In the genomic region with DNA sequence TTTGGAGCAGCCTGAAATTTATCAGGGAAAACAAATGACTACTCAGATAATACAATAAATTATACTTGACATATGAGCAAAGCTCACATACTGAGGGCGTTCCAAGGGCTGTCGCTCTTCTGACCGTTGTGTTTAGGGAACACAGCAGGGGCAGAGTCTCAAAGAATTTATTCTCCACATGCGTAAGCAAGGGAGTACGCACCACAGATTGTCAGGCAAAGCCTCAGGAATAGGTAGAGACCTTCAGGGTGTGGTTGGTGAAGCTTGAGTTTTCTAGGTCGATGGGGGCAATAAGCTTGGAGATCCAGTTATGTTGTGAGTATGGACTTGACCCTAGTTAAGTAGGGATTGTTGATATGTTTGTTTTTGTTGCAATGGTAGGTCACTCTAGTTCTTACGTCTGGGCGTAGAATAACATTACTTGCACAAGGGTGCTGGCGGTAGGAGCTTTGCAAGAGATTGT, we compare ENCODE assay signal across 8 cellular contexts. TPM values are rescaled to one million over a fixed set of nuclear protein-coding genes. Genes with fewer than 3 reads are reported as not detected.
DNase-seq lines count a peak whose midpoint lies in the region; ATAC-seq and TF ChIP-seq lines count a peak whose summit lies in the region.

No MANE protein-coding gene starts in this region.

- H3K4me1 Mint-ChIP-seq in CD14-positive monocyte = peaks cover 34% of the 10 kb centered on the region

- WGBS in spleen, 5 donors = 54 to 74% (median 66%) methylated on average over 9 of the region's 9 CpGs

- H3K9me3 Mint-ChIP-seq in CD14-positive monocyte = no peaks in the 10 kb centered on the region

- H3K9me3 ChIP-seq in adipocyte (ENCODE audit: control insufficient read depth, low read length) (no peaks in the 10 kb centered on the region), iPS-18a (ENCODE audit: control insufficient read depth, low read depth, low read length) (no peaks in the 10 kb centered on the region), spleen (no peaks in the 10 kb centered on the region)

- peak overlapping the region; percentile 89 for H3K9ac ChIP-seq in adipocyte (ENCODE audit: low read length)
- H3K9ac ChIP-seq in iPS-18a (ENCODE audit: low read length) = peak overlapping the region; percentile 65

- H3K36me3 Mint-ChIP-seq in CD14-positive monocyte = peaks cover 3 to 8% of the 10 kb centered on the region in 2 donors

- peak overlapping the region; percentile 94 to 98 for H3K4me3 Mint-ChIP-seq in CD14-positive monocyte

- H3K27me3 ChIP-seq in adipocyte (replicated peaks; ENCODE audit: control insufficient read depth, insufficient read depth, low read length) (no peaks in the 10 kb centered on the region), iPS-18a (ENCODE audit: control insufficient read depth, insufficient read depth, low read length) (peaks cover 11% of the 10 kb centered on the region), spleen (replicated peaks in 1 of 7) (no peaks in the 10 kb centered on the region)

- H3K27ac ChIP-seq in iPS-18a (ENCODE audit: low read length) (no peak overlapping the region), spleen (peak overlapping the region; percentile 80 to 92 (median 88))

- H3K4me3 ChIP-seq in adipocyte (ENCODE audit: low read length) (peak overlapping the region; percentile 88), iPS-18a (ENCODE audit: low read length) (peak overlapping the region; percentile 87), spleen (peak overlapping the region; percentile 72 to 91 (median 84))

- no peak for ATAC-seq in GM18498 (IDR thresholded peaks at IDR 0.05; ENCODE audit: unreplicated experiment)

- no peak for TF ChIP-seq CTCF in CD14-positive monocyte (IDR thresholded peaks at IDR 0.05)
- TF ChIP-seq CTCF in spleen (IDR thresholded peaks at IDR 0.05 in 8 of 11, conservative IDR thresholded peaks at IDR 0.05 in 3 of 11) = no peak

- DNase-seq in CD14-positive monocyte (ENCODE audit: low spot score) = no peak
- peak; percentile 24 for DNase-seq in HT-29 (ENCODE audit: low spot score)
- DNase-seq in adipocyte (ENCODE audit: low read depth) = peak; percentile 46
- DNase-seq in spleen = no peak
- no peak for DNase-seq in HuH-7 (ENCODE audit: low spot score)
- DNase-seq in GM19238 (ENCODE audit: insufficient read length, low spot score) = no peak

- H3K36me3 ChIP-seq in adipocyte (ENCODE audit: control insufficient read depth, insufficient read depth, low read length, severe bottlenecking) (no peaks in the 10 kb centered on the region), iPS-18a (ENCODE audit: control insufficient read depth, low read depth, low read length) (no peaks in the 10 kb centered on the region), spleen (no peaks in the 10 kb centered on the region)

- intact Hi-C loops in CD14-positive monocyte (cut with micrococcal nuclease) (loop anchor here (5.0 to 10.0 kb wide), 3 partner anchors 103 to 543 kb away; a partner anchor contains a TSS), spleen (cut with DNase I; ENCODE audit: low total_unique reads) (no loop called here)

- H3K27ac Mint-ChIP-seq in CD14-positive monocyte = peak overlapping the region in 1 of 7 donors; percentile 73

- no peak for TF ChIP-seq POLR2A in spleen (IDR thresholded peaks at IDR 0.05)

- H3K4me1 ChIP-seq in adipocyte (ENCODE audit: control insufficient read depth, insufficient read depth, low read length) = peaks cover 26% of the 10 kb centered on the region
- H3K4me1 ChIP-seq in iPS-18a (ENCODE audit: control insufficient read depth, low read depth, low read length) = peaks cover 9% of the 10 kb centered on the region
- H3K4me1 ChIP-seq in spleen = peaks cover 27 to 47% (median 38%) of the 10 kb centered on the region in 6 donors

- H3K27me3 Mint-ChIP-seq in CD14-positive monocyte (ENCODE audit: low read depth in 3 of 3) = peaks cover 0 to 1% (median 0%) of the 10 kb centered on the region in 3 donors

RNA-seq across cellular contexts. Expression of a gene that starts 0.8 kb away (rescaled TPM):
- polyA plus RNA-seq in CD14-positive monocyte = 10 to 100 TPM; 22.3 to 24.1 TPM
- 28.3 and 36.7 TPM in 2 replicates for total RNA-seq in HT-29 (2014; rRNA removed; shearing (Covaris generic))
- total RNA-seq in spleen = 100 to 1,000 TPM in 1 of 7 donors, 10 to 100 TPM in 6; 33.8 to 106 (median 61.6) TPM
- polyA plus RNA-seq in spleen = 10 to 100 TPM; 38.1 to 56.1 (median 53.8) TPM

Comparison
In these comparisons a context has a peak if more than half of its experiments do, and no peak if none do; other contexts are left out.
1. DNase-seq: peak in HT-29 (single experiment) and adipocyte (single experiment); none in CD14-positive monocyte (single experiment), spleen (single experiment), HuH-7 (single experiment) and GM19238 (single experiment).
2. Peak in every context shown above with its lines, with median percentiles within 50 percentile points of each other: H3K4me3 ChIP-seq.